In the genomic region with DNA sequence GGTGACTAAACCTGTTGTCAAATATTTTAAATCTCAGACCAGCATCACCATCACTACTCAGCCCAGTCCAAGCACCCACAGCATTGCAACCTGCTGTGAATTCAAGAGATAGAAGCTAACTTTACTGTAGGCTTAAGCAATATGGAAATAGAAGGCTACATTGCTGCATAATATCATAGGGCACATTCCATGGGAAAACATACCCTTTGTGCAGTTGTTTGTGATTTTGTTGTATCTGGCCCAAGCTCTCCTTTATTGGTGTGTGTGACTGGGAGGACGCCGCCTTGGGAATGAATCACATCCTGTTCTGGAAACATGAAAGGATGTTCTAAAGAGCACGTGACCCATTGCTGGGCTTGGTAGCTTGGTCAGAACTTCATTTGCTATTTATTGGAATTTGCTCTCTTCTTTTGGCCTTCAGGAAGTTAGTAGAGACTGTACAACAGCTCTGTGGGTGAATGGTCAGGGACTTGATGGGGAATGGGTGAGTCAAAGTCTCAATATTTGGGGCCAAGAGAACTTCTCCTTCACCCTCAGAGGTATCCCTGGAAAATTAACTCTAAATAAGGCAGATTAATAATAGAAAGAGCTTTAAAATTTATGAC, we compare ENCODE assay signal across 11 cellular contexts.
A peak's percentile ranks its signal among the peaks of the same experiment; 100 is the strongest.
DNase-seq lines count a peak whose midpoint lies in the region; TF ChIP-seq lines count a peak whose summit lies in the region.
"Had no signal": no experiment of that assay in that cellular context is flagged by ENCODE, and none has a peak within 500 bp of the region (broad histone marks: within the 10 kb centered on the region; RNA-seq: fewer than 3 reads in every experiment).

No MANE protein-coding gene starts in this region.

- H3K4me3 ChIP-seq in tibial nerve: no peak overlapping the region

- H3K36me3 ChIP-seq in tibial nerve: no peaks in the 10 kb centered on the region
- H3K36me3 ChIP-seq: neutrophil had no signal

- H3K27me3 ChIP-seq in tibial nerve: no peaks in the 10 kb centered on the region
- H3K27me3 ChIP-seq: neutrophil had no signal

- peaks cover 29% of the 10 kb centered on the region for H3K4me1 Mint-ChIP-seq in chondrocyte (ENCODE audit: low read depth)
- no peaks in the 10 kb centered on the region for H3K4me1 Mint-ChIP-seq in activated T-helper 2 cell treated with anti-CD3 and anti-CD28 coated beads, Interferon-gamma antibody, Interleukin-2, Interleukin-4, amounts not matched to agents 10 μg/mL and 5 μg/mL and 100 μg/mL, durations not matched to agents 14 hours and 24 hours and 36 hours (ENCODE audit: low read depth)

- H3K27me3 Mint-ChIP-seq in chondrocyte (ENCODE audit: low read depth): no peaks in the 10 kb centered on the region
- H3K27me3 Mint-ChIP-seq in activated T-helper 2 cell treated with anti-CD3 and anti-CD28 coated beads, Interferon-gamma antibody, Interleukin-2, Interleukin-4, amounts not matched to agents 10 μg/mL and 5 μg/mL and 100 μg/mL, durations not matched to agents 14 hours and 24 hours and 36 hours (ENCODE audit: low read depth): peaks cover 8% of the 10 kb centered on the region

- in situ Hi-C loops in ACHN (cut with HindIII; ENCODE audit: low pct_ligation_motif_present, low pct_unique_long_range_greater_than_20kb, low sequenced_read_pairs): no loop called here

- H3K9me3 ChIP-seq in tibial nerve: no peaks in the 10 kb centered on the region
- H3K9me3 ChIP-seq: neutrophil had no signal

- H3K4me1 ChIP-seq in tibial nerve: peaks cover 0 to 6% (median 0%) of the 10 kb centered on the region in 4 donors

- intact Hi-C loops in activated T-helper 2 cell treated with anti-CD3 and anti-CD28 coated beads, Interferon-gamma antibody, Interleukin-2, Interleukin-4, amounts not matched to agents 10 μg/mL and 5 μg/mL and 100 μg/mL, durations not matched to agents 14 hours and 24 hours and 36 hours (cut with micrococcal nuclease): no loop called here

- no peak overlapping the region for H3K4me3 Mint-ChIP-seq in chondrocyte (ENCODE audit: unreplicated experiment)
- no peak overlapping the region for H3K4me3 Mint-ChIP-seq in activated T-helper 2 cell treated with anti-CD3 and anti-CD28 coated beads, Interferon-gamma antibody, Interleukin-2, Interleukin-4, amounts not matched to agents 10 μg/mL and 5 μg/mL and 100 μg/mL, durations not matched to agents 14 hours and 24 hours and 36 hours (ENCODE audit: low read depth)

- DNase-seq in ACHN: peak; percentile 8
- DNase-seq in HT-29 (ENCODE audit: low spot score): peak; percentile 79
- no peak for DNase-seq in chondrocyte (ENCODE audit: low spot score)
- peak; percentile 58 for DNase-seq in kidney glomerular epithelial cell (lab: John Stamatoyannopoulos, UW)
- no peak for DNase-seq in tibial nerve (ENCODE audit: low spot score in 2 of 2)
- no peak for DNase-seq in activated T-helper 2 cell treated with anti-CD3 and anti-CD28 coated beads, Interferon-gamma antibody, Interleukin-2, Interleukin-4, amounts not matched to agents 10 μg/mL and 5 μg/mL and 100 μg/mL, durations not matched to agents 14 hours and 24 hours and 36 hours (ENCODE audit: low spot score)
- no peak for DNase-seq in NCI-H345 (lab: John Stamatoyannopoulos, UW)
- no peak for DNase-seq in iPS-NIHi11 (ENCODE audit: low spot score)
- DNase-seq: NK-92 treated with Interleukin-12 subunit alpha and Interleukin-12 subunit beta, amount 100 ng/mL, for 24 hours had no signal

- peaks cover 3% of the 10 kb centered on the region for H3K9me3 Mint-ChIP-seq in chondrocyte (ENCODE audit: low read depth)
- no peaks in the 10 kb centered on the region for H3K9me3 Mint-ChIP-seq in activated T-helper 2 cell treated with anti-CD3 and anti-CD28 coated beads, Interferon-gamma antibody, Interleukin-2, Interleukin-4, amounts not matched to agents 10 μg/mL and 5 μg/mL and 100 μg/mL, durations not matched to agents 14 hours and 24 hours and 36 hours

- 33 to 37% methylated on average over 3 of the region's 3 CpGs for WGBS in tibial nerve, 2 donors

- TF ChIP-seq CTCF in chondrocyte (IDR thresholded peaks at IDR 0.05) (no peak), tibial nerve (IDR thresholded peaks at IDR 0.05) (no peak)

- H3K36me3 Mint-ChIP-seq in chondrocyte (ENCODE audit: low read depth): no peaks in the 10 kb centered on the region
- no peaks in the 10 kb centered on the region for H3K36me3 Mint-ChIP-seq in activated T-helper 2 cell treated with anti-CD3 and anti-CD28 coated beads, Interferon-gamma antibody, Interleukin-2, Interleukin-4, amounts not matched to agents 10 μg/mL and 5 μg/mL and 100 μg/mL, durations not matched to agents 14 hours and 24 hours and 36 hours (ENCODE audit: low read depth)

- H3K27ac ChIP-seq in tibial nerve: peak overlapping the region in 2 of 4 donors; percentile 20 to 24
- H3K27ac ChIP-seq: C4-2B, neutrophil had no signal

- no peak for TF ChIP-seq POLR2A in tibial nerve (IDR thresholded peaks at IDR 0.05)

- H3K27ac Mint-ChIP-seq in chondrocyte (ENCODE audit: unreplicated experiment): peak overlapping the region; percentile 53
- no peak overlapping the region for H3K27ac Mint-ChIP-seq in activated T-helper 2 cell treated with anti-CD3 and anti-CD28 coated beads, Interferon-gamma antibody, Interleukin-2, Interleukin-4, amounts not matched to agents 10 μg/mL and 5 μg/mL and 100 μg/mL, durations not matched to agents 14 hours and 24 hours and 36 hours

- no peak for TF ChIP-seq EP300 in tibial nerve (IDR thresholded peaks at IDR 0.05)

Comparison
In these comparisons a context has a peak if more than half of its experiments do, and no peak if none do; other contexts are left out.
1. DNase-seq: peak in ACHN (single experiment), HT-29 (single experiment) and kidney glomerular epithelial cell (single experiment); none in chondrocyte (single experiment), tibial nerve (0 of 2), activated T-helper 2 cell treated with anti-CD3 and anti-CD28 coated beads, Interferon-gamma antibody, Interleukin-2, Interleukin-4, amounts not matched to agents 10 μg/mL and 5 μg/mL and 100 μg/mL, durations not matched to agents 14 hours and 24 hours and 36 hours (single experiment), NCI-H345 (single experiment) and iPS-NIHi11 (single experiment).